1 cellular context compared by ENCODE assay signal in the genomic region with DNA sequence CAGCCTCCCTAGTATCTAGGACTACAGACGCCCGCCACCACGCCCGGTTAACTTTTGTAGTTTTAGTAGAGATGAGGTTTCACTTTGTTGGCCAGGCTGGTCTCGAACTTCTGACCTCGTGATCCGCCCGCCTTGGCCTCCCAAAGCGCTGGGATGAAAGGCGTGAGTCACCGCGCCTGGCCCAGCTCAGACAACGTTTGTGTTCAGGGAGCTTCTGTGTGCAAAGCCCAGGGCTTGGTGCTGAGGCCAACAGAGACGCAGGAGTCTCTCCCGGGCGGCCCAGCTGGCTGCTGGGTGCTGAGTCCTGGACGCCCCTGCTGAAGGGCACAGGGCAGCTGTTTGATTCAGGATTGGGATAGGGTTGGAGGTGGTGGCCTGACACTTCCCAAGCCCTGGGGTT.
TF ChIP-seq lines count a peak whose summit lies in the region.

No MANE protein-coding gene starts in this region.

TF ChIP-seq in H1, 55 proteins besides CTCF, POLR2A, EP300 and RAD21:
- no peak for TF ChIP-seq SAP30 (IDR thresholded peaks at IDR 0.05; ENCODE audit: insufficient read depth, insufficient replicate concordance, low read length)
- TF ChIP-seq NANOG (IDR thresholded peaks at IDR 0.05; ENCODE audit: insufficient read depth, low read depth, low read length, poor library complexity, severe bottlenecking), result no peak
- TF ChIP-seq RNF2 (IDR thresholded peaks at IDR 0.05; ENCODE audit: borderline replicate concordance, low read depth, low read length, missing control alignments, poor library complexity, severe bottlenecking), result no peak
- no peak for TF ChIP-seq TEAD4 (IDR thresholded peaks at IDR 0.05; ENCODE audit: low read depth, low read length)
- no peak for TF ChIP-seq NRF1 (IDR thresholded peaks at IDR 0.05; ENCODE audit: low read depth, low read length)
- TF ChIP-seq SP1 (IDR thresholded peaks at IDR 0.05; ENCODE audit: low read depth, low read length), result no peak
- no peak for TF ChIP-seq HDAC2 (IDR thresholded peaks at IDR 0.05; ENCODE audit: borderline replicate concordance in 1 of 2, low read depth in 2 of 2, low read length in 2 of 2)
- TF ChIP-seq, protein P1, sequence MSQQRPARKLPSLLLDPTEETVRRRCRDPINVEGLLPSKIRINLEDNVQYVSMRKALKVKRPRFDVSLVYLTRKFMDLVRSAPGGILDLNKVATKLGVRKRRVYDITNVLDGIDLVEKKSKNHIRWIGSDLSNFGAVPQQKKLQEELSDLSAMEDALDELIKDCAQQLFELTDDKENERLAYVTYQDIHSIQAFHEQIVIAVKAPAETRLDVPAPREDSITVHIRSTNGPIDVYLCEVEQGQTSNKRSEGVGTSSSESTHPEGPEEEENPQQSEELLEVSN (IDR thresholded peaks at IDR 0.05), result no peak
- no peak for TF ChIP-seq ASH2L (IDR thresholded peaks at IDR 0.05; ENCODE audit: low read length)
- TF ChIP-seq GTF2F1 (IDR thresholded peaks at IDR 0.05; ENCODE audit: borderline replicate concordance, low read depth, low read length), result no peak
- no peak for TF ChIP-seq CBX8 (IDR thresholded peaks at IDR 0.05; ENCODE audit: borderline replicate concordance, low read depth, low read length)
- TF ChIP-seq KDM4A (IDR thresholded peaks at IDR 0.05; ENCODE audit: low read depth, low read length, severe bottlenecking), result no peak
TF ChIP-seq in H1: peak in this region for 0.
